8 cellular contexts compared by ENCODE assay signal in genomic region chr4:99087887-99088484, GRCh38. TPM values are rescaled to one million over a fixed set of nuclear protein-coding genes. Genes with fewer than 3 reads are reported as not detected.
DNase-seq lines count a peak whose midpoint lies in the region; ATAC-seq and TF ChIP-seq lines count a peak whose summit lies in the region.

No MANE protein-coding gene starts in this region.

- H3K79me2 ChIP-seq in OCI-LY3 (ENCODE audit: low read length), result peaks cover 31% of the 10 kb centered on the region

- no peaks in the 10 kb centered on the region for H3K9me3 Mint-ChIP-seq in MCF 10A (ENCODE audit: unreplicated experiment)

- H3K27ac ChIP-seq in OCI-LY3 (ENCODE audit: low read length), result peak overlapping the region; percentile 62

- peak overlapping the region; percentile 90 for H2AFZ ChIP-seq in OCI-LY3 (ENCODE audit: low read depth, low read length)

- TF ChIP-seq CTCF in OCI-LY3 (IDR thresholded peaks at IDR 0.05; ENCODE audit: low read depth, low read length) (no peak), MCF 10A (IDR thresholded peaks at IDR 0.05; ENCODE audit: unreplicated experiment) (no peak)

- H3K4me3 Mint-ChIP-seq in MCF 10A (ENCODE audit: unreplicated experiment), result peak overlapping the region; percentile 89

- H3K9me3 ChIP-seq in OCI-LY3 (ENCODE audit: insufficient read depth, low read length) (no peaks in the 10 kb centered on the region), iPS-15b (ENCODE audit: control insufficient read depth, insufficient read depth, low read length) (no peaks in the 10 kb centered on the region)

- DNase-seq in COR-L47 (lab: John Stamatoyannopoulos, UW), result peak; percentile 24
- peak; percentile 89 for DNase-seq in MCF 10A (ENCODE audit: unreplicated experiment)
- peak; percentile 54 for DNase-seq in retina
- DNase-seq in GOT3 (lab: John Stamatoyannopoulos, UW), result no peak

- peaks cover 35% of the 10 kb centered on the region for H3K4me1 Mint-ChIP-seq in MCF 10A (ENCODE audit: insufficient read depth, unreplicated experiment)

- CTCF ChIA-PET in MCF 10A (lab: Yijun Ruan, JAX), result interaction anchor here (0.6 to 2.1 kb wide), 5 partner anchors 13 to 317 kb away, joined by 3 to 9 read pairs (median 4); partner anchors contain the start of gene METAP1

- H3K36me3 Mint-ChIP-seq in MCF 10A (ENCODE audit: insufficient read depth, unreplicated experiment), result peaks cover 55% of the 10 kb centered on the region

- H3K36me3 ChIP-seq in OCI-LY3 (replicated peaks; ENCODE audit: low read depth, low read length) (peaks cover 15% of the 10 kb centered on the region), iPS-15b (ENCODE audit: control insufficient read depth, insufficient read depth, low read length) (peaks cover 10% of the 10 kb centered on the region)

- POLR2A ChIA-PET in MCF 10A (lab: Yijun Ruan, JAX), result interaction anchor here (0.6 to 3.1 kb wide), 26 partner anchors 9 to 414 kb away, joined by 3 to 42 read pairs (median 4); partner anchors contain the start of genes EIF4E and METAP1

- H3K27me3 Mint-ChIP-seq in MCF 10A (ENCODE audit: insufficient read depth, unreplicated experiment), result no peaks in the 10 kb centered on the region

- peak; percentile 23 for ATAC-seq in GM19043 (IDR thresholded peaks at IDR 0.05; ENCODE audit: low read depth, unreplicated experiment)
- peak; percentile 31 for ATAC-seq in HG03175 (IDR thresholded peaks at IDR 0.05; ENCODE audit: unreplicated experiment)

- BruUV-seq in MCF 10A (replicated peaks; lab: Mats Ljungman, UMichigan), result TSS peak; percentile 56

- peak overlapping the region; percentile 90 for H3K4me2 ChIP-seq in OCI-LY3 (ENCODE audit: low read length)

- H3K27ac Mint-ChIP-seq in MCF 10A (ENCODE audit: low read depth, unreplicated experiment), result peak overlapping the region; percentile 72

- intact Hi-C loops in MCF 10A (cut with micrococcal nuclease), result loop anchor here (1.0 kb wide), 1 partner anchor 93 kb away; the partner anchor contains the start of gene METAP1

- H3K9ac ChIP-seq in OCI-LY3 (ENCODE audit: low read length) (peak overlapping the region; percentile 91), iPS-15b (ENCODE audit: low read depth, low read length) (peak overlapping the region; percentile 82)

- H3K4me1 ChIP-seq in OCI-LY3 (ENCODE audit: low read length), result peaks cover 18% of the 10 kb centered on the region
- H3K4me1 ChIP-seq in iPS-15b (ENCODE audit: control insufficient read depth, insufficient read depth, low read length), result peaks cover 8% of the 10 kb centered on the region

- H3K27me3 ChIP-seq in OCI-LY3 (ENCODE audit: low read depth, low read length), result no peaks in the 10 kb centered on the region
- no peaks in the 10 kb centered on the region for H3K27me3 ChIP-seq in iPS-15b (ENCODE audit: control insufficient read depth, insufficient read depth, low read length)

- H3K4me3 ChIP-seq in OCI-LY3 (ENCODE audit: low read length) (peak overlapping the region; percentile 89), iPS-15b (ENCODE audit: low read depth, low read length) (peak overlapping the region; percentile 98)

- no peaks in the 10 kb centered on the region; the same call in 1 of the 2 replicates for H4K20me1 ChIP-seq in OCI-LY3 (ENCODE audit: insufficient read depth, low read length)

RNA-seq across cellular contexts. Expression of gene ADH5, which starts 0.6 kb away (rescaled TPM):
- 110 and 112 TPM in 2 replicates for total RNA-seq in MCF 10A (2022)

RNA-seq across cellular contexts. Expression of gene ADH4, which starts 56.1 kb away (rescaled TPM):
- total RNA-seq in MCF 10A (2022), result not detected in 2 replicates
